Comparison of ENCODE assay signal across 1 cellular context in genomic region chr10:4776234-4776638, GRCh38.
TF ChIP-seq lines count a peak whose summit lies in the region.

No MANE protein-coding gene starts in this region.

TF ChIP-seq in SK-N-SH, 30 proteins besides CTCF, POLR2A, EP300 and RAD21 (continued from another document):
- no peak for TF ChIP-seq REST (IDR thresholded peaks at IDR 0.05; ENCODE audit: low read depth, low read length)
